Comparison of ENCODE assay signal across 31 cellular contexts in genomic region chr12:124555168-124555928, GRCh38. TPM values are rescaled to one million over a fixed set of nuclear protein-coding genes. Genes with fewer than 3 reads are reported as not detected.
DNase-seq lines count a peak whose midpoint lies in the region; ATAC-seq and TF ChIP-seq lines count a peak whose summit lies in the region.
"Had no signal": no experiment of that assay in that cellular context is flagged by ENCODE, and none has a peak within 500 bp of the region (broad histone marks: within the 10 kb centered on the region; RNA-seq: fewer than 3 reads in every experiment).

No MANE protein-coding gene starts in this region.

- no peaks in the 10 kb centered on the region for H3K9me3 ChIP-seq in CD4-positive, alpha-beta T cell (ENCODE audit: control insufficient read depth, low read length)
- H3K9me3 ChIP-seq in sigmoid colon: no peaks in the 10 kb centered on the region
- H3K9me3 ChIP-seq: tibial artery had no signal

- H3K36me3 Mint-ChIP-seq in activated T-cell treated with anti-CD3 and anti-CD28 coated beads, Interleukin-2, amount 50 U/mL, for 24 hours (ENCODE audit: low read depth): peaks cover 2% of the 10 kb centered on the region
- no peaks in the 10 kb centered on the region for H3K36me3 Mint-ChIP-seq in CD4-positive, alpha-beta T cell (ENCODE audit: low read depth)
- H3K36me3 Mint-ChIP-seq in chondrocyte (ENCODE audit: low read depth): no peaks in the 10 kb centered on the region
- H3K36me3 Mint-ChIP-seq: immature natural killer cell had no signal

- no peak for TF ChIP-seq POLR2A in sigmoid colon (IDR thresholded peaks at IDR 0.05)

- 76 to 81% methylated on average over 22 of the region's 22 CpGs for WGBS in sigmoid colon, 2 donors

- H3K27me3 Mint-ChIP-seq in activated T-cell treated with anti-CD3 and anti-CD28 coated beads, Interleukin-2, amount 50 U/mL, for 24 hours: no peaks in the 10 kb centered on the region
- no peaks in the 10 kb centered on the region for H3K27me3 Mint-ChIP-seq in CD4-positive, alpha-beta T cell
- H3K27me3 Mint-ChIP-seq in chondrocyte (ENCODE audit: low read depth): no peaks in the 10 kb centered on the region
- H3K27me3 Mint-ChIP-seq: stimulated activated memory B cell treated with anti-CD40 and anti-IgM and Interleukin-4, amounts not matched to agents 10 μg/mL and 1 μg/mL and 100 μg/mL, for 72 hours had no signal

- H3K4me1 Mint-ChIP-seq in activated T-cell treated with anti-CD3 and anti-CD28 coated beads, Interleukin-2, amount 50 U/mL, for 24 hours (ENCODE audit: low read depth): peaks cover 73% of the 10 kb centered on the region
- H3K4me1 Mint-ChIP-seq in CD4-positive, alpha-beta T cell (ENCODE audit: low read depth): peaks cover 64% of the 10 kb centered on the region
- peaks cover 52% of the 10 kb centered on the region for H3K4me1 Mint-ChIP-seq in chondrocyte (ENCODE audit: low read depth)

- H3K27ac ChIP-seq in CD4-positive, alpha-beta T cell (ENCODE audit: low read depth, low read length): no peak overlapping the region
- peak overlapping the region in 3 of 4 donors; percentile 20 to 52 (median 33) for H3K27ac ChIP-seq in sigmoid colon
- H3K27ac ChIP-seq: epithelial cell of prostate, left lung, parathyroid adenoma, tibial artery had no signal

- no peak overlapping the region for H3K4me3 ChIP-seq in sigmoid colon
- H3K4me3 ChIP-seq: left lung, tibial artery had no signal

- POLR2A ChIA-PET in CD4-positive, alpha-beta T cell (lab: Charles Lee): interaction anchor here (1.9 kb wide), 1 partner anchor 11 kb away, joined by 7 read pairs; no protein-coding TSS in a partner anchor

- CTCF ChIA-PET in CD4-positive, alpha-beta T cell (lab: Charles Lee): no interaction called here

- H3K27ac Mint-ChIP-seq in activated T-cell treated with anti-CD3 and anti-CD28 coated beads, Interleukin-2, amount 50 U/mL, for 24 hours: no peak overlapping the region
- no peak overlapping the region for H3K27ac Mint-ChIP-seq in CD4-positive, alpha-beta T cell
- no peak overlapping the region for H3K27ac Mint-ChIP-seq in chondrocyte (ENCODE audit: unreplicated experiment)
- H3K27ac Mint-ChIP-seq: HFFc6; nephron; stimulated activated memory B cell treated with anti-CD40 and anti-IgM and Interleukin-4, amounts not matched to agents 10 μg/mL and 1 μg/mL and 100 μg/mL, for 72 hours had no signal

- H3K36me3 ChIP-seq in sigmoid colon: no peaks in the 10 kb centered on the region
- H3K36me3 ChIP-seq: tibial artery had no signal

- TF ChIP-seq EP300 in sigmoid colon (IDR thresholded peaks at IDR 0.05): no peak

- H3K9me3 Mint-ChIP-seq in activated T-cell treated with anti-CD3 and anti-CD28 coated beads, Interleukin-2, amount 50 U/mL, for 24 hours: no peaks in the 10 kb centered on the region
- no peaks in the 10 kb centered on the region for H3K9me3 Mint-ChIP-seq in CD4-positive, alpha-beta T cell
- no peaks in the 10 kb centered on the region for H3K9me3 Mint-ChIP-seq in chondrocyte (ENCODE audit: low read depth)
- H3K9me3 Mint-ChIP-seq: immature natural killer cell; nephron; stimulated activated memory B cell treated with anti-CD40 and anti-IgM and Interleukin-4, amounts not matched to agents 10 μg/mL and 1 μg/mL and 100 μg/mL, for 72 hours had no signal

- intact Hi-C loops in CD4-positive, alpha-beta T cell (cut with DNase I, micrococcal nuclease): loop anchor here (2.0 kb wide), 2 partner anchors 211 to 215 kb away; no protein-coding TSS in a partner anchor
- intact Hi-C loops in sigmoid colon (cut with DNase I): no loop called here

- no peak for TF ChIP-seq CTCF in CD4-positive, alpha-beta T cell (IDR thresholded peaks at IDR 0.05)
- no peak for TF ChIP-seq CTCF in chondrocyte (IDR thresholded peaks at IDR 0.05)
- TF ChIP-seq CTCF in sigmoid colon (IDR thresholded peaks at IDR 0.05): no peak

- H3K4me3 Mint-ChIP-seq in activated T-cell treated with anti-CD3 and anti-CD28 coated beads, Interleukin-2, amount 50 U/mL, for 24 hours: peak overlapping the region; percentile 42
- peak overlapping the region; percentile 51 for H3K4me3 Mint-ChIP-seq in CD4-positive, alpha-beta T cell
- H3K4me3 Mint-ChIP-seq in chondrocyte (ENCODE audit: unreplicated experiment): no peak overlapping the region
- H3K4me3 Mint-ChIP-seq: HFFc6; immature natural killer cell; nephron; stimulated activated memory B cell treated with anti-CD40 and anti-IgM and Interleukin-4, amounts not matched to agents 10 μg/mL and 1 μg/mL and 100 μg/mL, for 72 hours had no signal

- H3K4me1 ChIP-seq in sigmoid colon: peaks cover 0 to 91% (median 83%) of the 10 kb centered on the region in 4 donors

- ATAC-seq in CD4-positive, alpha-beta T cell (ENCODE audit: poor library complexity): no peak
- ATAC-seq in HG03025 (IDR thresholded peaks at IDR 0.05; ENCODE audit: low FRiP score, unreplicated experiment): no peak
- ATAC-seq: left lung; stimulated activated memory B cell treated with anti-CD40 and anti-IgM and Interleukin-4, amounts not matched to agents 10 μg/mL and 1 μg/mL and 100 μg/mL, for 72 hours had no signal

- no peak for DNase-seq in activated T-cell treated with anti-CD3 and anti-CD28 coated beads, Interleukin-2, amount 50 U/mL, for 24 hours
- no peak for DNase-seq in activated T-cell treated with anti-CD3 and anti-CD28 coated beads, Interleukin-2, amount 50 U/mL, for 1 hour
- no peak for DNase-seq in CD4-positive, alpha-beta T cell
- DNase-seq in chondrocyte (ENCODE audit: low spot score) (peak; percentile 88), sigmoid colon (peak; percentile 56), medulla oblongata (ENCODE audit: extremely low spot score) (no peak), NCI-H2081 (lab: John Stamatoyannopoulos, UW) (no peak)
- DNase-seq: 8988T; activated CD4-positive, alpha-beta T cell treated with anti-CD3 and anti-CD28 coated beads for 48 hours; activated effector memory CD4-positive, alpha-beta T cell treated with anti-CD3 and anti-CD28 coated beads, Interleukin-2, amount 50 U/mL, for 16 hours; AML-193; anterior cingulate cortex; central memory CD4-positive, alpha-beta T cell; EL; HFFc6; immature natural killer cell; Karpas-422; midbrain; NCI-H1048; NCI-H1930; NCI-H226; NCI-H82; stimulated activated CD4-positive, alpha-beta T cell treated with anti-CD3 and anti-CD28 coated beads, Interleukin-2, amount 100 ng/mL, for 24 hours; T-helper 1 cell; tibial artery had no signal

- H3K27me3 ChIP-seq in CD4-positive, alpha-beta T cell (ENCODE audit: control insufficient read depth, insufficient read depth, low read length): no peaks in the 10 kb centered on the region
- H3K27me3 ChIP-seq in sigmoid colon: no peaks in the 10 kb centered on the region
- H3K27me3 ChIP-seq: left lung, tibial artery had no signal

RNA-seq across cellular contexts. Expression of gene NCOR2, which starts 12.1 kb away (rescaled TPM):
- 100 to 1,000 TPM; 133 to 140 TPM for total RNA-seq in CD4-positive, alpha-beta T cell
- total RNA-seq in chondrocyte (327 to 390 TPM (median 348 TPM) in 3 replicates), sigmoid colon (100 to 1,000 TPM in 1 of 4 donors, 10 to 100 TPM in 3; 42.5 to 134 (median 73.5) TPM)
- 10 to 100 TPM; 18.6 to 81.8 (median 24.7) TPM for polyA plus RNA-seq in sigmoid colon

Comparison
In these comparisons a context has a peak if more than half of its experiments do, and no peak if none do; other contexts are left out.
1. DNase-seq: peak in chondrocyte (single experiment) and sigmoid colon (single experiment); none in activated T-cell treated with anti-CD3 and anti-CD28 coated beads, Interleukin-2, amount 50 U/mL, for 24 hours (single experiment), activated T-cell treated with anti-CD3 and anti-CD28 coated beads, Interleukin-2, amount 50 U/mL, for 1 hour (single experiment), CD4-positive, alpha-beta T cell (0 of 10), medulla oblongata (single experiment) and NCI-H2081 (0 of 2).